Comparison of ENCODE assay signal across 22 cellular contexts in the genomic region with DNA sequence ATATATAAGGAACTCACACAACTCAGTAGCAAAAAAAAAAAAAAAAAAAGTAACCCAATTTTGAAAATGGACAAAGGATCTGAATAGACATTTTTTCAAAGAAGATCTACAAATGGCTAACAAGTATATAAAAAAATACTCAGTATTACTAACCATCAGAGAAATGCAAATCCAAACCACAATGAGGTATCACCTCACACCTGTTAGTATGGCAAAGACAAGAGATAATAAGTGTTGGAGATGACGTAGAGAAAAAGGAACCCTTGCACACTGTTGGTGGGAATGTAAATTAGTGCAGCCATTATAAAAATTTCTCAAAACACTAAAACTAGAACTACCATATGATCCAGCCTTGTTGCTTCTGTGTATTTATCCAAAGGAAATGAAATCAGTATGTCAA. TPM values are rescaled to one million over a fixed set of nuclear protein-coding genes. Genes with fewer than 3 reads are reported as not detected.
DNase-seq lines count a peak whose midpoint lies in the region; ATAC-seq and TF ChIP-seq lines count a peak whose summit lies in the region.
"Had no signal": no experiment of that assay in that cellular context is flagged by ENCODE, and none has a peak within 500 bp of the region (broad histone marks: within the 10 kb centered on the region; RNA-seq: fewer than 3 reads in every experiment).

No MANE protein-coding gene starts in this region.

- H3K14ac ChIP-seq in mesenchymal stem cell (ENCODE audit: low read length in 2 of 2), result no peak overlapping the region

- H4K91ac ChIP-seq in mesenchymal stem cell (ENCODE audit: low read length), result no peak overlapping the region

- no peak overlapping the region for H3K9ac ChIP-seq in mesenchymal stem cell (ENCODE audit: low read length)
- no peak overlapping the region for H3K9ac ChIP-seq in endodermal cell (ENCODE audit: extremely low read depth, low read length, poor library complexity, severe bottlenecking)

- H3K4ac ChIP-seq in mesenchymal stem cell (ENCODE audit: low read depth in 1 of 2, low read length in 2 of 2), result no peak overlapping the region

- peaks cover 4% of the 10 kb centered on the region for H3K36me3 Mint-ChIP-seq in endodermal cell (ENCODE audit: low read depth)
- H3K36me3 Mint-ChIP-seq: activated naive CD4-positive, alpha-beta T cell treated with anti-CD3 and anti-CD28 coated beads, Interleukin-2, amount 10 ng/mL, durations not matched to agents 7 days and 5 days; brain had no signal

- no peak overlapping the region for H3K23ac ChIP-seq in mesenchymal stem cell (ENCODE audit: low read length in 2 of 2)

- no peak for TF ChIP-seq CTCF in thyroid gland (IDR thresholded peaks at IDR 0.05)
- no peak for TF ChIP-seq CTCF in endodermal cell (conservative IDR thresholded peaks at IDR 0.05)

- H3K36me3 ChIP-seq in mesenchymal stem cell (ENCODE audit: control insufficient read depth in 1 of 2, insufficient read depth in 2 of 2, low read depth in 1 of 2, low read length in 2 of 2) (peaks cover 0 to 3% of the 10 kb centered on the region in 2 experiments), thyroid gland (no peaks in the 10 kb centered on the region), endodermal cell (ENCODE audit: control insufficient read depth, insufficient read depth, low read length) (no peaks in the 10 kb centered on the region)
- H3K36me3 ChIP-seq: neutrophil, right atrium auricular region had no signal

- H2BK15ac ChIP-seq in mesenchymal stem cell (ENCODE audit: low read depth, poor library complexity, severe bottlenecking), result no peak overlapping the region

- H3K9me3 ChIP-seq in mesenchymal stem cell (ENCODE audit: control insufficient read depth, low read length) (no peaks in the 10 kb centered on the region), thyroid gland (no peaks in the 10 kb centered on the region), endodermal cell (ENCODE audit: control insufficient read depth, low read length) (no peaks in the 10 kb centered on the region)
- H3K9me3 ChIP-seq: Caco-2, neutrophil, right atrium auricular region had no signal

- H3K4me1 Mint-ChIP-seq in endodermal cell, result peaks cover 7% of the 10 kb centered on the region
- H3K4me1 Mint-ChIP-seq: activated naive CD4-positive, alpha-beta T cell treated with anti-CD3 and anti-CD28 coated beads, Interleukin-2, amount 10 ng/mL, durations not matched to agents 7 days and 5 days had no signal

- ATAC-seq in GM18520 (IDR thresholded peaks at IDR 0.05; ENCODE audit: unreplicated experiment), result peak; percentile 93
- peak; percentile 67 for ATAC-seq in GM21717 (IDR thresholded peaks at IDR 0.05; ENCODE audit: unreplicated experiment)
- peak; percentile 68 for ATAC-seq in HG03159 (IDR thresholded peaks at IDR 0.05; ENCODE audit: unreplicated experiment)

- no peak overlapping the region for H3K27ac Mint-ChIP-seq in endodermal cell
- H3K27ac Mint-ChIP-seq: activated naive CD4-positive, alpha-beta T cell treated with anti-CD3 and anti-CD28 coated beads, Interleukin-2, amount 10 ng/mL, durations not matched to agents 7 days and 5 days; brain; HFFc6 had no signal

- H3K27ac ChIP-seq in mesenchymal stem cell (ENCODE audit: low read length, poor library complexity, severe bottlenecking), result no peak overlapping the region
- no peak overlapping the region for H3K27ac ChIP-seq in thyroid gland
- no peak overlapping the region for H3K27ac ChIP-seq in endodermal cell (ENCODE audit: low read depth, low read length)
- H3K27ac ChIP-seq: hepatocyte, neutrophil, right atrium auricular region had no signal

- H3K4me3 ChIP-seq in mesenchymal stem cell (ENCODE audit: insufficient read depth in 1 of 2, low read depth in 1 of 2, low read length in 2 of 2), result no peak overlapping the region
- H3K4me3 ChIP-seq in thyroid gland (replicated peaks in 1 of 3), result no peak overlapping the region
- no peak overlapping the region for H3K4me3 ChIP-seq in endodermal cell (ENCODE audit: low read length)
- H3K4me3 ChIP-seq: hepatocyte, right atrium auricular region had no signal

- no peak overlapping the region for H3K18ac ChIP-seq in mesenchymal stem cell (ENCODE audit: low read depth in 1 of 2, low read length in 2 of 2)

- H2AK5ac ChIP-seq in mesenchymal stem cell (ENCODE audit: low read length, severe bottlenecking), result no peak overlapping the region

- DNase-seq in RPMI8226 (peak; percentile 27), mesenchymal stem cell (no peak), NCI-H69 (lab: John Stamatoyannopoulos, UW) (no peak), thyroid gland (no peak), endodermal cell (no peak)
- DNase-seq: activated naive CD4-positive, alpha-beta T cell treated with anti-CD3 and anti-CD28 coated beads, Interleukin-2, amount 10 ng/mL, durations not matched to agents 7 days and 5 days; Caco-2; HFFc6; KBM-7; NCI-H1417 treated with DMSO at 0.1 percent for 48 hours; NCI-H226; SHP77; T-helper 9 cell had no signal

- H3K27me3 ChIP-seq in mesenchymal stem cell (ENCODE audit: control insufficient read depth in 1 of 2, insufficient read depth in 1 of 2, low read length in 2 of 2) (peaks cover 22 to 29% of the 10 kb centered on the region in 2 experiments), thyroid gland (no peaks in the 10 kb centered on the region), endodermal cell (ENCODE audit: control insufficient read depth, insufficient read depth, low read length, poor library complexity, severe bottlenecking) (no peaks in the 10 kb centered on the region)
- H3K27me3 ChIP-seq: hepatocyte, neutrophil, right atrium auricular region had no signal

- peaks cover 6% of the 10 kb centered on the region for H3K4me1 ChIP-seq in mesenchymal stem cell (ENCODE audit: control insufficient read depth, insufficient read depth, low read depth, low read length)
- H3K4me1 ChIP-seq in thyroid gland, result peaks cover 16 to 25% of the 10 kb centered on the region in 2 donors
- no peaks in the 10 kb centered on the region for H3K4me1 ChIP-seq in endodermal cell (ENCODE audit: control insufficient read depth, insufficient read depth, low read length)
- H3K4me1 ChIP-seq: Caco-2, right atrium auricular region had no signal

- no peak overlapping the region for H2BK5ac ChIP-seq in mesenchymal stem cell (ENCODE audit: low read depth, low read length, poor library complexity, severe bottlenecking)

- no peak overlapping the region for H2BK120ac ChIP-seq in mesenchymal stem cell (ENCODE audit: low read depth, low read length)

- H3K79me1 ChIP-seq in mesenchymal stem cell (replicated peaks; ENCODE audit: low read length, poor library complexity, severe bottlenecking), result no peaks in the 10 kb centered on the region

- no peak overlapping the region for H4K8ac ChIP-seq in mesenchymal stem cell (ENCODE audit: low read length)

- no CpG with 5 or more reads among the region's 1 CpG for WGBS in mesenchymal stem cell
- 95% methylated on average over 1 of the region's 1 CpG for WGBS in thyroid gland, 2 donors
- WGBS in endodermal cell (ENCODE audit: insufficient coverage in 1 of 2, insufficient read length in 1 of 2), 2 experiments, result 100% methylated on average over 1 of the region's 1 CpG; no CpG with 5 or more reads in 1 of the 2 experiments

- H3K27me3 Mint-ChIP-seq in endodermal cell (ENCODE audit: insufficient read depth), result peaks cover 4% of the 10 kb centered on the region
- H3K27me3 Mint-ChIP-seq: brain had no signal

- H2BK12ac ChIP-seq in mesenchymal stem cell (ENCODE audit: low read length in 2 of 2), result no peak overlapping the region

- H3K4me3 Mint-ChIP-seq in endodermal cell, result no peak overlapping the region
- H3K4me3 Mint-ChIP-seq: activated naive CD4-positive, alpha-beta T cell treated with anti-CD3 and anti-CD28 coated beads, Interleukin-2, amount 10 ng/mL, durations not matched to agents 7 days and 5 days; brain; HFFc6 had no signal

- intact Hi-C loops in thyroid gland (cut with DNase I), result no loop called here

- H3K9me3 Mint-ChIP-seq in endodermal cell, result no peaks in the 10 kb centered on the region
- H3K9me3 Mint-ChIP-seq: activated naive CD4-positive, alpha-beta T cell treated with anti-CD3 and anti-CD28 coated beads, Interleukin-2, amount 10 ng/mL, durations not matched to agents 7 days and 5 days; HFFc6 had no signal

- H3K4me2 ChIP-seq in mesenchymal stem cell (ENCODE audit: low read length, poor library complexity, severe bottlenecking), result no peak overlapping the region
- H3K4me2 ChIP-seq: hepatocyte had no signal

- H2AFZ ChIP-seq in mesenchymal stem cell (ENCODE audit: low read depth, low read length), result no peak overlapping the region
- H2AFZ ChIP-seq: hepatocyte had no signal

- TF ChIP-seq POLR2A in thyroid gland (IDR thresholded peaks at IDR 0.05), result no peak

RNA-seq across cellular contexts. Expression of a gene that starts 5.8 kb away (rescaled TPM):
- 0.04 TPM for polyA plus RNA-seq in mesenchymal stem cell (2013, experiment 1 of 2)
- 0.01 TPM for polyA plus RNA-seq in mesenchymal stem cell (2013, experiment 2 of 2)
- total RNA-seq in thyroid gland (1 to 10 TPM in 1 of 4 donors, under 1 TPM in 1, not detected in 2; 0.25 to 1.0 TPM), endodermal cell (under 1 TPM in 1 of 2 donors, not detected in 1; 0.51 TPM)
- polyA plus RNA-seq in endodermal cell (2013, experiment 1 of 2), result 0.07 TPM
- polyA plus RNA-seq in endodermal cell (2013, experiment 2 of 2), result not detected
- total RNA-seq: fibroblast of lung, hepatocyte, HFFc6, kidney epithelial cell, right atrium auricular region had no signal
- polyA plus RNA-seq: fibroblast of lung had no signal

RNA-seq across cellular contexts. Expression of a gene that starts 32.3 kb away (rescaled TPM):
- polyA plus RNA-seq in mesenchymal stem cell (2013, experiment 1 of 2), result 77.8 TPM
- polyA plus RNA-seq in mesenchymal stem cell (2013, experiment 2 of 2), result 74.3 TPM
- total RNA-seq in thyroid gland (100 to 1,000 TPM; 249 to 437 (median 301) TPM), endodermal cell (100 to 1,000 TPM; 385 to 416 TPM)
- 105 TPM for polyA plus RNA-seq in endodermal cell (2013, experiment 1 of 2)
- polyA plus RNA-seq in endodermal cell (2013, experiment 2 of 2), result 105 TPM
